In the genomic region with DNA sequence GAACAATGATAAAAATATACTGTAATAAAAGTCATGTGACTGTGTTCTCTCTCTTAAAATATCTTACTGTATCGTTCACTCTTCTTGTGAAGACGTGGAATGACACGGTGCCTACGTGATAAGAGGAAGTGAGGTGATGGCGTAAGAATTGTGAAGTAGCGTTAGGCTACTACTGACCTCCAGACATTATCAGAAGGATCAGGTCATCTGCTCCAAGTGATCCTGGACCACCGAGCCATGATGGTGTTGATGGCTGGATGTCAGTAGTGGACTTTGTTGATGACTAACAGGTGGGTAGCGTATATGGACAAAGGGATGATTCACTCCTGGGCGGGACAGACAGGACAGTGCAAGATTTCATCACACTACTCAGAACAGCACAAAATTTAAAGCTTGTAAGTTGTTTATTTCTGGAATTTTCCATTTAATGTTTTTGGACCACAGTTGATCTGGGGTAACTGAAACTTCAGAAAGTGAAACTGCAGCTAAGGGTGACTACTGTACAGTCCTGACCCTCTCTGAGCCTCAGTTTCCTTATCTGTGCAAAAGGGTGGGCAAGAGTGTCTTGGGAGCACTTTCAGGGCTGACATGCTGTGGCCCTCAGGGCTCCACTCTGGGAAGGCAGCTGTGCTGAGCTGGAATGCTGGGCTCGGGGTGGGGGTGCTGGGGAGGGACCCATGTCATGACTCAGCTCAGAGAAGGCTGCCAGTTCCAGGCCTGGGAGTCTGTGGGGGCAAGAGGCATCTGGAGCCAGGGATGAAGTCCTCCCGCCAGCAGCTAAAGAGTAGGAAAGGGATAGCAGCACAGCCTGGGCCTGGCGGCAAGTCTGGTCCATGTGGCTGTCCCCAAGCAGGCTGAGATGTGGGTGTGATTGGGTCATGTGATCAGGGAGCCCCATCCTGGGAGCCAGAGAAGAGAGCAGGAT, we compare ENCODE assay signal across 9 cellular contexts. TPM values are rescaled to one million over a fixed set of nuclear protein-coding genes. Genes with fewer than 3 reads are reported as not detected.
DNase-seq lines count a peak whose midpoint lies in the region; ATAC-seq and TF ChIP-seq lines count a peak whose summit lies in the region.
"Had no signal": no experiment of that assay in that cellular context is flagged by ENCODE, and none has a peak within 500 bp of the region (broad histone marks: within the 10 kb centered on the region; RNA-seq: fewer than 3 reads in every experiment).

No MANE protein-coding gene starts in this region.

- H3K4ac ChIP-seq in H9 (ENCODE audit: low read depth, low read length): no peak overlapping the region

- H4K5ac ChIP-seq in H9 (ENCODE audit: insufficient read length, low read depth, low read length): no peak overlapping the region

- H3K27ac ChIP-seq in H9 (ENCODE audit: insufficient read length, low read depth, low read length) (no peak overlapping the region), right atrium auricular region (peak overlapping the region; percentile 87 to 88), skin epidermis (peak overlapping the region in 19 of 21 experiments; percentile 18 to 89 (median 77))

- ATAC-seq in HG02588 (IDR thresholded peaks at IDR 0.05; ENCODE audit: unreplicated experiment): no peak
- no peak for ATAC-seq in GM18511 (IDR thresholded peaks at IDR 0.05; ENCODE audit: unreplicated experiment)

- H2BK5ac ChIP-seq in H9 (ENCODE audit: insufficient read length, low read length): no peak overlapping the region

- H4K91ac ChIP-seq in H9 (ENCODE audit: insufficient read length, low read depth, low read length): no peak overlapping the region

- no peak overlapping the region for H3K56ac ChIP-seq in H9 (ENCODE audit: insufficient read length, low read depth, low read length)

- TF ChIP-seq CTCF in H9 (conservative IDR thresholded peaks at IDR 0.05) (no peak), WI38 (IDR thresholded peaks at IDR 0.05; ENCODE audit: low read depth, low read length) (no peak), right atrium auricular region (IDR thresholded peaks at IDR 0.05) (no peak)

- peaks cover 42 to 59% of the 10 kb centered on the region in 2 experiments for H3K4me1 Mint-ChIP-seq in H9

- no CpG with 5 or more reads among the region's 12 CpGs for WGBS in H9 (ENCODE audit: extremely low coverage, insufficient read length, low lambda C conversion rate)

- no peak overlapping the region for H3K23ac ChIP-seq in H9 (ENCODE audit: insufficient read length, low read depth, low read length)

- no peaks in the 10 kb centered on the region for H3K9me3 ChIP-seq in H9 (ENCODE audit: control insufficient read depth, low read depth, low read length)
- no peaks in the 10 kb centered on the region for H3K9me3 ChIP-seq in right atrium auricular region

- H3K9me3 Mint-ChIP-seq in H9: no peaks in the 10 kb centered on the region
- H3K9me3 Mint-ChIP-seq: stimulated activated naive CD8-positive, alpha-beta T cell treated with anti-CD3 and anti-CD28 coated beads, Interleukin-15, Interleukin-2, amounts not matched to agents 100 ng/mL and 50 ng/mL, for 24 hours had no signal

- DNase-seq in H9 (no peak), right atrium auricular region (ENCODE audit: low spot score) (peak; percentile 91), HuH-7 (ENCODE audit: low spot score) (no peak), NCI-H2227 treated with DMSO at 0.1 percent for 48 hours (lab: John Stamatoyannopoulos, UW) (no peak)

- no peak overlapping the region for H2BK15ac ChIP-seq in H9 (ENCODE audit: low read depth, low read length)

- peak overlapping the region in 1 of 3 experiments; percentile 76; a peak in 2 of 7 replicates for H3K27ac Mint-ChIP-seq in H9
- H3K27ac Mint-ChIP-seq: stimulated activated naive CD8-positive, alpha-beta T cell treated with anti-CD3 and anti-CD28 coated beads, Interleukin-15, Interleukin-2, amounts not matched to agents 100 ng/mL and 50 ng/mL, for 24 hours had no signal

- H3K14ac ChIP-seq in H9 (ENCODE audit: insufficient read depth, low read length): no peak overlapping the region

- no peak overlapping the region for H3K4me2 ChIP-seq in H9 (ENCODE audit: insufficient read depth, insufficient read length, low read length)

- no peaks in the 10 kb centered on the region for H3K79me2 ChIP-seq in H9 (ENCODE audit: insufficient read depth, low read length)

- no peaks in the 10 kb centered on the region for H4K20me1 ChIP-seq in H9 (ENCODE audit: control insufficient read depth, insufficient read depth, insufficient read length)

- H2BK120ac ChIP-seq in H9 (ENCODE audit: low read depth, low read length, poor library complexity, severe bottlenecking): no peak overlapping the region

- H2BK20ac ChIP-seq in H9 (ENCODE audit: low read depth, low read length, poor library complexity, severe bottlenecking): no peak overlapping the region

- no peak overlapping the region for H2AFZ ChIP-seq in H9 (ENCODE audit: low read length)

- H3K23me2 ChIP-seq in H9 (ENCODE audit: insufficient read length, low read depth, low read length, poor library complexity, severe bottlenecking): no peaks in the 10 kb centered on the region

- no peaks in the 10 kb centered on the region for H3K36me3 Mint-ChIP-seq in H9 (ENCODE audit: insufficient read depth in 1 of 3, low read depth in 3 of 3)

- H3K4me3 Mint-ChIP-seq in H9: no peak overlapping the region
- H3K4me3 Mint-ChIP-seq: stimulated activated naive CD8-positive, alpha-beta T cell treated with anti-CD3 and anti-CD28 coated beads, Interleukin-15, Interleukin-2, amounts not matched to agents 100 ng/mL and 50 ng/mL, for 24 hours had no signal

- H3K27me3 ChIP-seq in H9 (ENCODE audit: insufficient read depth, low read length) (no peaks in the 10 kb centered on the region), right atrium auricular region (no peaks in the 10 kb centered on the region)

- H2AK5ac ChIP-seq in H9 (ENCODE audit: insufficient read length, low read length): no peak overlapping the region

- no peak overlapping the region for H2BK12ac ChIP-seq in H9 (ENCODE audit: insufficient read length, low read depth, low read length)

- H3K79me1 ChIP-seq in H9 (ENCODE audit: insufficient read depth, low read depth, low read length, poor library complexity, severe bottlenecking): no peaks in the 10 kb centered on the region

- H3T11ph ChIP-seq in H9 (ENCODE audit: low read length): no peak overlapping the region

- peaks cover 7% of the 10 kb centered on the region for H3K27me3 Mint-ChIP-seq in H9 (ENCODE audit: low read depth)
- H3K27me3 Mint-ChIP-seq: stimulated activated naive CD8-positive, alpha-beta T cell treated with anti-CD3 and anti-CD28 coated beads, Interleukin-15, Interleukin-2, amounts not matched to agents 100 ng/mL and 50 ng/mL, for 24 hours had no signal

- peak overlapping the region; percentile 20 for H3K18ac ChIP-seq in H9 (ENCODE audit: insufficient read length, low read depth, low read length)

- H3K36me3 ChIP-seq in right atrium auricular region: no peaks in the 10 kb centered on the region

- H3K4me3 ChIP-seq in WI38 (ENCODE audit: low read depth, low read length) (peak overlapping the region; percentile 27), right atrium auricular region (peak overlapping the region in 1 of 2 donors; percentile 26), skin epidermis (no peak overlapping the region)

- H3K9ac ChIP-seq in H9 (ENCODE audit: extremely low read depth, insufficient read length, low read length): no peak overlapping the region

- H3K4me1 ChIP-seq in H9 (ENCODE audit: insufficient read depth, low read length) (peaks cover 12% of the 10 kb centered on the region; the same call in 1 of the 2 replicates), right atrium auricular region (peaks cover 0 to 89% of the 10 kb centered on the region in 2 donors)

- H4K8ac ChIP-seq in H9 (replicated peaks; ENCODE audit: insufficient read length, low read depth, low read length): no peak overlapping the region

RNA-seq across cellular contexts. Expression of a gene that starts 12.6 kb away (rescaled TPM):
- 2.2 and 3.9 TPM in 2 replicates for total RNA-seq in H9 (2021)
- total RNA-seq in right atrium auricular region: 10 to 100 TPM; 68.3 to 68.7 TPM

RNA-seq across cellular contexts. Expression of a gene that starts 23.5 kb away (rescaled TPM):
- 0.22 TPM in 1 of 2 replicates, not detected in the other for total RNA-seq in H9 (2021)
- total RNA-seq in right atrium auricular region: not detected

RNA-seq across cellular contexts. Expression of a gene that starts 46.8 kb away (rescaled TPM):
- not detected in 2 replicates for total RNA-seq in H9 (2021)
- total RNA-seq in right atrium auricular region: not detected

RNA-seq across cellular contexts. Expression of a gene that starts 56.7 kb away (rescaled TPM):
- total RNA-seq in H9 (2021): 0.13 TPM in 1 of 2 replicates, not detected in the other
- total RNA-seq in right atrium auricular region: 10 to 100 TPM; 11.2 to 24.6 TPM

Comparison
In these comparisons a context has a peak if more than half of its experiments do, and no peak if none do; other contexts are left out.
1. RNA of a gene that starts 12.6 kb away (total RNA-seq): 68.3 to 68.7 TPM in right atrium auricular region; 2.2 to 3.9 TPM in H9; every median in the first group is over 10 times any median in the second.